In the genomic region with DNA sequence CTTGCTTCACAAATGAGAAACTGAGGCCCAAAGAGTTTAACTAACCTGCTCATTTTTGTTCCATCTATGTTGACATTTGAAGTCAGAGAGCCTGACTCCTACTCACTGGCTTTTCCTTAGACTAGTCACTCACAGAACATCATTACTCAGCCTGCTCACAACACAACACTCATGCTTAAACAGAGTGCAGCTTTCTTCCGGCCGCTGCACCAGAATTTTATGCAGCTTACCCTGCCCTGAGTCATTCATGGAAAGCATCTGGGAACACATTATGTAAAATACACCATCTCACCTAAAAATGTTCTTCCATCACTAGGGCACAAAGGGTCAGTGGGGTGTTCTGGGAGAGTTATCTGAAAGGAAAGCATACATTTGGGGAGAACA, we compare ENCODE assay signal across 10 cellular contexts.
DNase-seq lines count a peak whose midpoint lies in the region; ATAC-seq and TF ChIP-seq lines count a peak whose summit lies in the region.
"Had no signal": no experiment of that assay in that cellular context is flagged by ENCODE, and none has a peak within 500 bp of the region (broad histone marks: within the 10 kb centered on the region; RNA-seq: fewer than 3 reads in every experiment).

No MANE protein-coding gene starts in this region.

- peak overlapping the region; percentile 34; the same call in 1 of the 2 replicates for H3K4ac ChIP-seq in IMR-90 (ENCODE audit: low read depth, low read length)

- H2BK20ac ChIP-seq in IMR-90 (ENCODE audit: low read depth, low read length): peak overlapping the region; percentile 64; the same call in 1 of the 2 replicates

- no peak overlapping the region for H3K9ac ChIP-seq in IMR-90 (ENCODE audit: low read depth, low read length)

- H3K36me3 ChIP-seq in ACC112 (ENCODE audit: insufficient read depth, low read length) (no peaks in the 10 kb centered on the region), IMR-90 (ENCODE audit: control insufficient read depth, insufficient read depth, low read length) (no peaks in the 10 kb centered on the region)
- H3K36me3 ChIP-seq in effector memory CD4-positive, alpha-beta T cell (ENCODE audit: control insufficient read depth, insufficient read depth, low read length): no peaks in the 10 kb centered on the region

- H4K5ac ChIP-seq in IMR-90 (ENCODE audit: low read depth, low read length): no peak overlapping the region

- peak; percentile 24 for TF ChIP-seq RAD21 in IMR-90 (IDR thresholded peaks at IDR 0.05; ENCODE audit: low read length)

- H3K9me1 ChIP-seq in IMR-90 (ENCODE audit: insufficient read depth, low read length): no peaks in the 10 kb centered on the region

- DNase-seq in IMR-90: peak; percentile 95
- DNase-seq in fibroblast of mammary gland (ENCODE audit: low read depth): peak; percentile 96
- DNase-seq in Right ventricle myocardium superior: no peak
- DNase-seq in DMS53 (lab: John Stamatoyannopoulos, UW): no peak
- DNase-seq in DMS 273 treated with DMSO at 0.1 percent for 48 hours (lab: John Stamatoyannopoulos, UW): no peak
- DNase-seq in effector memory CD4-positive, alpha-beta T cell: no peak
- DNase-seq: CD8-positive, alpha-beta T cell had no signal

- POLR2A ChIA-PET in IMR-90 (lab: Charles Lee; ENCODE audit: unreplicated experiment): no interaction called here

- H3K4me1 ChIP-seq in ACC112 (ENCODE audit: control insufficient read depth, insufficient read depth, low read length, unreplicated experiment) (peaks cover 49% of the 10 kb centered on the region), IMR-90 (ENCODE audit: control insufficient read depth, insufficient read depth, low read length) (peaks cover 10% of the 10 kb centered on the region; the same call in 1 of the 2 replicates)
- H3K4me1 ChIP-seq in effector memory CD4-positive, alpha-beta T cell (ENCODE audit: control insufficient read depth, insufficient read depth, low read length, poor library complexity, severe bottlenecking): no peaks in the 10 kb centered on the region

- intact Hi-C loops in IMR-90 (cut with micrococcal nuclease): no loop called here
- intact Hi-C loops in Right ventricle myocardium superior (cut with DNase I): no loop called here

- no peak overlapping the region for H4K91ac ChIP-seq in IMR-90 (ENCODE audit: insufficient read depth, low read depth, low read length)

- H3K23ac ChIP-seq in IMR-90 (ENCODE audit: low read depth, low read length): no peak overlapping the region

- no peaks in the 10 kb centered on the region for H3K9me3 ChIP-seq in IMR-90 (ENCODE audit: control insufficient read depth, insufficient read depth, low read length)
- no peaks in the 10 kb centered on the region for H3K9me3 ChIP-seq in effector memory CD4-positive, alpha-beta T cell (ENCODE audit: control insufficient read depth, low read length)

- dilution Hi-C loops in IMR-90 (cut with HindIII; ENCODE audit: low sequenced_read_pairs, unreplicated experiment): no loop called here

- no peaks in the 10 kb centered on the region for H3K27me3 ChIP-seq in ACC112 (ENCODE audit: insufficient read depth, low read length)
- H3K27me3 ChIP-seq in IMR-90 (ENCODE audit: control insufficient read depth, insufficient read depth, low read length): no peaks in the 10 kb centered on the region
- H3K27me3 ChIP-seq in effector memory CD4-positive, alpha-beta T cell (replicated peaks; ENCODE audit: control insufficient read depth, insufficient read depth, low read length, poor library complexity, severe bottlenecking): no peaks in the 10 kb centered on the region

- BruUV-seq in IMR-90 (replicated peaks; lab: Mats Ljungman, UMichigan): no TSS peak

- H3K4me3 ChIP-seq in ACC112 (ENCODE audit: low read depth, low read length) (no peak overlapping the region), IMR-90 (ENCODE audit: insufficient read depth, low read depth, low read length) (no peak overlapping the region), fibroblast of mammary gland (ENCODE audit: control insufficient read depth, low read depth, low read length) (no peak overlapping the region)
- no peak overlapping the region for H3K4me3 ChIP-seq in effector memory CD4-positive, alpha-beta T cell (ENCODE audit: insufficient read depth, low read depth, low read length, poor library complexity, severe bottlenecking)
- H3K4me3 ChIP-seq: SK-N-MC had no signal

- no peak overlapping the region for H3K14ac ChIP-seq in IMR-90 (replicated peaks; ENCODE audit: low read depth, low read length)

- H2BK5ac ChIP-seq in IMR-90 (ENCODE audit: low read depth, low read length, poor library complexity, severe bottlenecking): peak overlapping the region; percentile 57

- H2BK120ac ChIP-seq in IMR-90 (ENCODE audit: low read depth, low read length): peak overlapping the region; percentile 50; the same call in 1 of the 2 replicates

- H2BK15ac ChIP-seq in IMR-90 (ENCODE audit: low read depth, low read length): 0 out of 3 replicates have a peak overlapping the region, but pooled peaks have one; percentile 34

- in situ Hi-C loops in IMR-90 (cut with MboI; ENCODE audit: low sequenced_read_pairs): loop anchor here (25.0 kb wide), 1 partner anchor 250 kb away; no protein-coding TSS in a partner anchor

- peak overlapping the region; percentile 14 to 42; a peak in 2 of 4 replicates for H4K8ac ChIP-seq in IMR-90 (ENCODE audit: low read depth in 2 of 2, low read length in 2 of 2)

- no peaks in the 10 kb centered on the region for H3K79me2 ChIP-seq in ACC112 (ENCODE audit: control insufficient read depth, insufficient read depth, low read length, unreplicated experiment)

- CTCF ChIA-PET in IMR-90 (lab: Yijun Ruan, JAX): no interaction called here

- no peak overlapping the region for H3K18ac ChIP-seq in IMR-90 (ENCODE audit: low read depth, low read length)

- TF ChIP-seq CTCF in IMR-90 (conservative IDR thresholded peaks at IDR 0.05; ENCODE audit: low read depth, low read length) (no peak), fibroblast of mammary gland (conservative IDR thresholded peaks at IDR 0.05; ENCODE audit: control insufficient read depth, insufficient read depth, low read depth, low read length) (no peak)

- no peak overlapping the region for H2AK9ac ChIP-seq in IMR-90 (replicated peaks; ENCODE audit: low read depth, low read length, poor library complexity)

- no peak overlapping the region for H3K56ac ChIP-seq in IMR-90 (ENCODE audit: extremely low read depth, insufficient read depth, low read length)

- no CpG with 5 or more reads among the region's 2 CpGs for WGBS in IMR-90 (ENCODE audit: extremely low coverage in 2 of 2, insufficient read length in 1 of 2), 2 experiments

- H2AFZ ChIP-seq in ACC112 (ENCODE audit: low read length, unreplicated experiment) (no peak overlapping the region), IMR-90 (replicated peaks; ENCODE audit: low read length, poor library complexity) (no peak overlapping the region)

- H3K4me2 ChIP-seq in IMR-90 (ENCODE audit: low read depth, low read length): no peak overlapping the region

- H3K27ac ChIP-seq in ACC112 (ENCODE audit: low read depth, low read length): peak overlapping the region; percentile 73
- H3K27ac ChIP-seq in IMR-90 (ENCODE audit: insufficient read depth, low read length): peak overlapping the region; percentile 26
- no peak overlapping the region for H3K27ac ChIP-seq in effector memory CD4-positive, alpha-beta T cell (ENCODE audit: insufficient read depth, low read length, poor library complexity, severe bottlenecking)
- H3K27ac ChIP-seq: SK-N-MC had no signal

- peak; percentile 46 for ATAC-seq in GM21423 (IDR thresholded peaks at IDR 0.05; ENCODE audit: unreplicated experiment)
- ATAC-seq in IMR-90 (ENCODE audit: low read depth): peak; percentile 76
- ATAC-seq in Right ventricle myocardium superior (ENCODE audit: poor library complexity): no peak
- ATAC-seq: CD8-positive, alpha-beta T cell had no signal

- H2AK5ac ChIP-seq in IMR-90 (ENCODE audit: low read depth, low read length): no peak overlapping the region

- H3K79me1 ChIP-seq in IMR-90 (ENCODE audit: low read depth in 1 of 2, low read length in 2 of 2): 0 out of 4 replicates have a peak, but pooled peaks cover 0 to 3% of the 10 kb centered on the region in 2 experiments

- no peaks in the 10 kb centered on the region for H4K20me1 ChIP-seq in IMR-90 (ENCODE audit: insufficient read depth, low read length)

- no peak for TF ChIP-seq POLR2A in IMR-90 (IDR thresholded peaks at IDR 0.05; ENCODE audit: low read depth, low read length)

TF ChIP-seq in IMR-90, 13 proteins besides CTCF, POLR2A, EP300 and RAD21 (continues in another document):
- TF ChIP-seq, protein P1, sequence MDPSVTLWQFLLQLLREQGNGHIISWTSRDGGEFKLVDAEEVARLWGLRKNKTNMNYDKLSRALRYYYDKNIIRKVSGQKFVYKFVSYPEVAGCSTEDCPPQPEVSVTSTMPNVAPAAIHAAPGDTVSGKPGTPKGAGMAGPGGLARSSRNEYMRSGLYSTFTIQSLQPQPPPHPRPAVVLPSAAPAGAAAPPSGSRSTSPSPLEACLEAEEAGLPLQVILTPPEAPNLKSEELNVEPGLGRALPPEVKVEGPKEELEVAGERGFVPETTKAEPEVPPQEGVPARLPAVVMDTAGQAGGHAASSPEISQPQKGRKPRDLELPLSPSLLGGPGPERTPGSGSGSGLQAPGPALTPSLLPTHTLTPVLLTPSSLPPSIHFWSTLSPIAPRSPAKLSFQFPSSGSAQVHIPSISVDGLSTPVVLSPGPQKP (IDR thresholded peaks at IDR 0.05; ENCODE audit: borderline replicate concordance, low read depth, low read length): no peak
- TF ChIP-seq BHLHE40 (IDR thresholded peaks at IDR 0.05; ENCODE audit: low read depth, low read length): 0 out of 2 replicates have a peak, but pooled peaks have one; percentile 44
- peak; percentile 36; the same call in 1 of the 2 replicates for TF ChIP-seq NFE2L2 (IDR thresholded peaks at IDR 0.05; ENCODE audit: low read depth, low read length)
- TF ChIP-seq, protein P2, sequence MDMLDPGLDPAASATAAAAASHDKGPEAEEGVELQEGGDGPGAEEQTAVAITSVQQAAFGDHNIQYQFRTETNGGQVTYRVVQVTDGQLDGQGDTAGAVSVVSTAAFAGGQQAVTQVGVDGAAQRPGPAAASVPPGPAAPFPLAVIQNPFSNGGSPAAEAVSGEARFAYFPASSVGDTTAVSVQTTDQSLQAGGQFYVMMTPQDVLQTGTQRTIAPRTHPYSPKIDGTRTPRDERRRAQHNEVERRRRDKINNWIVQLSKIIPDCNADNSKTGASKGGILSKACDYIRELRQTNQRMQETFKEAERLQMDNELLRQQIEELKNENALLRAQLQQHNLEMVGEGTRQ (IDR thresholded peaks at IDR 0.05; ENCODE audit: low read depth, low read length): no peak
- peak; percentile 86 for TF ChIP-seq FOS (IDR thresholded peaks at IDR 0.05; ENCODE audit: low read depth, low read length)
- TF ChIP-seq CHD1 (IDR thresholded peaks at IDR 0.05; ENCODE audit: low read depth, low read length): no peak
- TF ChIP-seq CEBPB (IDR thresholded peaks at IDR 0.05; ENCODE audit: low read depth, low read length): no peak
- 0 out of 2 replicates have a peak, but pooled peaks have one; percentile 17 for TF ChIP-seq SMC3 (IDR thresholded peaks at IDR 0.05; ENCODE audit: low read depth, low read length)
- no peak for TF ChIP-seq MAZ (IDR thresholded peaks at IDR 0.05; ENCODE audit: borderline replicate concordance, low read depth, low read length)
- 0 out of 2 replicates have a peak, but pooled peaks have one; percentile 19 for TF ChIP-seq MXI1 (IDR thresholded peaks at IDR 0.05; ENCODE audit: borderline replicate concordance, low read depth, low read length)

Comparison
In these comparisons a context has a peak if more than half of its experiments do, and no peak if none do; other contexts are left out.
1. DNase-seq: peak in IMR-90 (single experiment) and fibroblast of mammary gland (single experiment); none in Right ventricle myocardium superior (single experiment), DMS53 (single experiment), DMS 273 treated with DMSO at 0.1 percent for 48 hours (single experiment) and effector memory CD4-positive, alpha-beta T cell (0 of 3).